In genomic region chr18:79971211-79971952, GRCh38 we compare ENCODE assay signal across 1 cellular context.
TF ChIP-seq lines count a peak whose summit lies in the region.

No MANE protein-coding gene starts in this region.

TF ChIP-seq in HCT116, 20 proteins besides CTCF, POLR2A, EP300 and RAD21 (continued from another document):
- TF ChIP-seq REST (IDR thresholded peaks at IDR 0.05; ENCODE audit: low read depth), result no peak
